1 cellular context compared by ENCODE assay signal in genomic region chr1:84701366-84701765, GRCh38.
TF ChIP-seq lines count a peak whose summit lies in the region.

No MANE protein-coding gene starts in this region.

TF ChIP-seq in H1, 55 proteins besides CTCF, POLR2A, EP300 and RAD21 (continued from another document):
- TF ChIP-seq SP4 (IDR thresholded peaks at IDR 0.05; ENCODE audit: low read length) (no peak), RXRA (IDR thresholded peaks at IDR 0.05; ENCODE audit: insufficient read depth, low read depth, low read length) (no peak), CTBP2 (IDR thresholded peaks at IDR 0.05; ENCODE audit: borderline replicate concordance, insufficient read depth, insufficient read length, low read length) (no peak)
TF ChIP-seq in H1: peak in this region for 0.
